ENCODE assay signal across 10 cellular contexts in the genomic region with DNA sequence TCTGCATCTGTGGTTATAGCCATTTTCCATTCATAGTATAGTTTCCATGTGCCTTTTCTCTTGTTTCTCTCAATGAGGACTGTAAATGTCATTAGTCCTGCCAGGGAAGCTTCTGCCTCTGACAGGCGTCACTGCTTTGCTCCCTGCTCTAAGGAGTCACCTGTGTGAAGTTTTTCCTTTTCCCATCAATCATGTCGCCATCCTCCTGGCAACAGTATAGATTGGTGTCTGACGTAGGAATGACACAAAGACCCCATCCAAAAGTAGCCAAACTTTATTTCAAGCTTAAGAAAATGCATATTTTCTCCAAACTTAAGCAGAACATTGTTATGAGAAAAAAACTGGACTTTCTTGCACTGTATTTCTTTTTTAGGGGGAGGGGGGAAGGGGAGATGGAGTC. TPM values are rescaled to one million over a fixed set of nuclear protein-coding genes. Genes with fewer than 3 reads are reported as not detected.
"Had no signal": no experiment of that assay in that cellular context is flagged by ENCODE, and none has a peak within 500 bp of the region (broad histone marks: within the 10 kb centered on the region; RNA-seq: fewer than 3 reads in every experiment).

No MANE protein-coding gene starts in this region.

- H3K9ac ChIP-seq: KMS-11 had no signal

- H3K4me2 ChIP-seq: KMS-11 had no signal

- H3K27ac ChIP-seq: HL-60, KMS-11 had no signal

- DNase-seq: IMR-90, KBM-7, KG1 had no signal

- H3K4me3 Mint-ChIP-seq: IgD-negative memory B cell had no signal

- ATAC-seq: HepG2 had no signal

- FAIRE-seq: HepG2, HTR-8/SVneo had no signal

- H3K27ac Mint-ChIP-seq: IgD-negative memory B cell had no signal

- H3K9me3 Mint-ChIP-seq: IgD-negative memory B cell had no signal

RNA-seq across cellular contexts. Expression of a gene that starts 23.5 kb away (rescaled TPM):
- total RNA-seq: HepG2, HT-29, HT1080, IMR-90 had no signal
- polyA plus RNA-seq: HepG2, IgD-negative memory B cell, IMR-90 had no signal
